9 cellular contexts compared by ENCODE assay signal in genomic region chr10:23412223-23412622, GRCh38. TPM values are rescaled to one million over a fixed set of nuclear protein-coding genes. Genes with fewer than 3 reads are reported as not detected.
DNase-seq lines count a peak whose midpoint lies in the region; TF ChIP-seq lines count a peak whose summit lies in the region.
"Had no signal": no experiment of that assay in that cellular context is flagged by ENCODE, and none has a peak within 500 bp of the region (broad histone marks: within the 10 kb centered on the region; RNA-seq: fewer than 3 reads in every experiment).

No MANE protein-coding gene starts in this region.

- intact Hi-C loops in left ventricle myocardium inferior (cut with micrococcal nuclease): no loop called here

- H3K27me3 ChIP-seq in left ventricle myocardium inferior (ENCODE audit: low read depth): no peaks in the 10 kb centered on the region
- H3K27me3 ChIP-seq in BE2C: no peaks in the 10 kb centered on the region
- H3K27me3 ChIP-seq: heart left ventricle had no signal

- no peak overlapping the region for H3K27ac ChIP-seq in left ventricle myocardium inferior (replicated peaks)

- H3K9me3 ChIP-seq in left ventricle myocardium inferior (replicated peaks) (no peaks in the 10 kb centered on the region), BE2C (no peaks in the 10 kb centered on the region)
- H3K9me3 ChIP-seq: heart left ventricle had no signal

- no peak for TF ChIP-seq CTCF in fibroblast of pulmonary artery (IDR thresholded peaks at IDR 0.05; ENCODE audit: low read length, missing control alignments)
- TF ChIP-seq CTCF in left ventricle myocardium inferior (IDR thresholded peaks at IDR 0.05; ENCODE audit: borderline replicate concordance): no peak
- TF ChIP-seq CTCF in BE2C (IDR thresholded peaks at IDR 0.05; ENCODE audit: low read depth, low read length): no peak

- H3K4me1 ChIP-seq in left ventricle myocardium inferior (no peaks in the 10 kb centered on the region), BE2C (no peaks in the 10 kb centered on the region)

- H3K36me3 ChIP-seq in left ventricle myocardium inferior (no peaks in the 10 kb centered on the region), BE2C (no peaks in the 10 kb centered on the region)
- H3K36me3 ChIP-seq: heart left ventricle had no signal

- DNase-seq in stimulated activated CD4-positive, alpha-beta T cell treated with anti-CD3 and anti-CD28 coated beads, Interleukin-4, amount 100 ng/mL, for 24 hours: peak; percentile 17
- DNase-seq in stimulated activated CD4-positive, alpha-beta T cell treated with anti-CD3 and anti-CD28 coated beads, Interleukin-4, amount 100 ng/mL, for 4 hours: no peak
- DNase-seq in NOMO-1 treated with DMSO at 0.1 percent for 48 hours (lab: John Stamatoyannopoulos, UW; ENCODE audit: unreplicated experiment) (peak; percentile 69), fibroblast of pulmonary artery (ENCODE audit: low read depth) (peak; percentile 61), left ventricle myocardium inferior (no peak), NCI-H2029 (lab: John Stamatoyannopoulos, UW) (no peak), HuH-7.5 (ENCODE audit: low spot score) (no peak), BE2C (no peak)
- DNase-seq: heart left ventricle had no signal

- H3K4me3 ChIP-seq in fibroblast of pulmonary artery (replicated peaks; ENCODE audit: low read depth, low read length) (no peak overlapping the region), left ventricle myocardium inferior (no peak overlapping the region), BE2C (ENCODE audit: low read depth, low read length) (no peak overlapping the region)
- H3K4me3 ChIP-seq: heart left ventricle had no signal

RNA-seq across cellular contexts. Expression of gene OTUD1, which starts 26.7 kb away (rescaled TPM):
- total RNA-seq in left ventricle myocardium inferior: 19.5 TPM
- 0.74 TPM for polyA plus RNA-seq in BE2C (2012; ENCODE audit: insufficient read depth, insufficient read length, low read depth)

Comparison
In these comparisons a context has a peak if more than half of its experiments do, and no peak if none do; other contexts are left out.
1. DNase-seq: peak in stimulated activated CD4-positive, alpha-beta T cell treated with anti-CD3 and anti-CD28 coated beads, Interleukin-4, amount 100 ng/mL, for 24 hours (single experiment), NOMO-1 treated with DMSO at 0.1 percent for 48 hours (single experiment) and fibroblast of pulmonary artery (single experiment); none in stimulated activated CD4-positive, alpha-beta T cell treated with anti-CD3 and anti-CD28 coated beads, Interleukin-4, amount 100 ng/mL, for 4 hours (0 of 2), left ventricle myocardium inferior (single experiment), NCI-H2029 (single experiment), HuH-7.5 (single experiment) and BE2C (single experiment).